In the genomic region with DNA sequence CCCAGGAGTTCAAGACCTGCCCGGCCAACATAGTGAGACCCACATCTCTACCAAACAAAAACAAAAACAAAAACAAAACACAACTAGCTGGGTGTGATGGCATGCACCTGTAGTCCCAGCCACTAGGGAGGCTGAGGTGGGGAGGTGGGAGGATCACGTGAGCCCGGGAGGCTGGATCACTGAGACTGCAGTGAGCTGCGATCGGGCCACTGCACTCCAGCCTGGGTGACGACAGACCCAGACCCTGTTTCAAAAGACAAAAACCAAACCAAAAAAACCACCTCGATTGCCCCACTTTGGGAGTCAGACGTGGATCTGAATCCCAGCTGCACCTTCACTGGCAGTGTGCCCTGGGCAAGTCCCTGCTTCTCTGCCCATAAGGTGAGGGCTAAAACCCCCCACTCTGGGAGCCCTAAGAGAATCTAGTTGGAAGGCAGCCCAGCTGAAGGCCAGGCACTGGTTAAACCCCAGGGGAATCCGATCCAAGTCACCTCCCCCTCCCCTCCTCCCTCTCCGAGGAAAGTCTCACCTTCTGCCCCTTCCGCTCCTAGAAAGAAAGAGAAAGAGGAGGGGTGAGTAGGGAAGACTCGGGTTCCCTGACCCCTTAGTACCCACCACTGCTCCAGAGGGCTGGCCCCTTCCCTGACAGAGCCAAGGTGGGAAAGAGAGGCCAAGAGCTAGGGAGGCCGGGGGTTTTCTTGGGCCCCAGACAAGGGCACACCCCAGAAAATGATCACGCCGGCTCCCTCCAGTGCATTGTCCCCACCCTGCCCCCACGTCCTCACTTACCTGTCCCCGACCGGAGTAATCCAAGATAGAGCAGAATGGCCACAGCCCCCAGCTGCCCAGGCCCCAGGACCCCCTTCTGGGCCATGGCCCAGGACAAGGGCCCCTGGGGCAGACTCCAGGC, we compare ENCODE assay signal across 9 cellular contexts. TPM values are rescaled to one million over a fixed set of nuclear protein-coding genes. Genes with fewer than 3 reads are reported as not detected.
A peak's percentile ranks its signal among the peaks of the same experiment; 100 is the strongest.
DNase-seq lines count a peak whose midpoint lies in the region; ATAC-seq and TF ChIP-seq lines count a peak whose summit lies in the region.
"Had no signal": no experiment of that assay in that cellular context is flagged by ENCODE, and none has a peak within 500 bp of the region (broad histone marks: within the 10 kb centered on the region; RNA-seq: fewer than 3 reads in every experiment).

No MANE protein-coding gene starts in this region.

- H3K4me1 Mint-ChIP-seq in type B pancreatic cell (ENCODE audit: unreplicated experiment) = peaks cover 22% of the 10 kb centered on the region
- peaks cover 0 to under 1% of the 10 kb centered on the region in 2 donors for H3K4me1 Mint-ChIP-seq in stimulated activated naive B cell treated with anti-CD40 and anti-IgM and Interleukin-4, amounts not matched to agents 10 μg/mL and 1 μg/mL and 100 μg/mL, for 72 hours
- H3K4me1 Mint-ChIP-seq: stimulated activated memory B cell treated with anti-CD40 and anti-IgM and Interleukin-4, amounts not matched to agents 10 μg/mL and 1 μg/mL and 100 μg/mL, for 72 hours had no signal

- peak overlapping the region; percentile 95 for H3K27ac Mint-ChIP-seq in type B pancreatic cell
- no peak overlapping the region for H3K27ac Mint-ChIP-seq in stimulated activated naive B cell treated with anti-CD40 and anti-IgM and Interleukin-4, amounts not matched to agents 10 μg/mL and 1 μg/mL and 100 μg/mL, for 72 hours
- H3K27ac Mint-ChIP-seq: stimulated activated memory B cell treated with anti-CD40 and anti-IgM and Interleukin-4, amounts not matched to agents 10 μg/mL and 1 μg/mL and 100 μg/mL, for 72 hours had no signal

- no peak for ATAC-seq in stimulated activated naive B cell treated with anti-CD40 and anti-IgM and Interleukin-4, amounts not matched to agents 10 μg/mL and 1 μg/mL and 100 μg/mL, for 72 hours (replicated peaks)
- ATAC-seq in HG02840 (IDR thresholded peaks at IDR 0.05; ENCODE audit: low FRiP score, unreplicated experiment) = no peak
- ATAC-seq: stimulated activated memory B cell treated with anti-CD40 and anti-IgM and Interleukin-4, amounts not matched to agents 10 μg/mL and 1 μg/mL and 100 μg/mL, for 72 hours had no signal

- peaks cover 6% of the 10 kb centered on the region for H3K27me3 Mint-ChIP-seq in type B pancreatic cell
- H3K27me3 Mint-ChIP-seq in stimulated activated naive B cell treated with anti-CD40 and anti-IgM and Interleukin-4, amounts not matched to agents 10 μg/mL and 1 μg/mL and 100 μg/mL, for 72 hours = no peaks in the 10 kb centered on the region
- H3K27me3 Mint-ChIP-seq: stimulated activated memory B cell treated with anti-CD40 and anti-IgM and Interleukin-4, amounts not matched to agents 10 μg/mL and 1 μg/mL and 100 μg/mL, for 72 hours had no signal

- peak overlapping the region; percentile 83 for H3K4me3 Mint-ChIP-seq in type B pancreatic cell
- H3K4me3 Mint-ChIP-seq in stimulated activated naive B cell treated with anti-CD40 and anti-IgM and Interleukin-4, amounts not matched to agents 10 μg/mL and 1 μg/mL and 100 μg/mL, for 72 hours = no peak overlapping the region
- H3K4me3 Mint-ChIP-seq: stimulated activated memory B cell treated with anti-CD40 and anti-IgM and Interleukin-4, amounts not matched to agents 10 μg/mL and 1 μg/mL and 100 μg/mL, for 72 hours had no signal

- peak; percentile 28 for TF ChIP-seq CTCF in type B pancreatic cell (conservative IDR thresholded peaks at IDR 0.05)

- H3K9me3 Mint-ChIP-seq in type B pancreatic cell = no peaks in the 10 kb centered on the region
- H3K9me3 Mint-ChIP-seq in stimulated activated naive B cell treated with anti-CD40 and anti-IgM and Interleukin-4, amounts not matched to agents 10 μg/mL and 1 μg/mL and 100 μg/mL, for 72 hours = no peaks in the 10 kb centered on the region
- H3K9me3 Mint-ChIP-seq: stimulated activated memory B cell treated with anti-CD40 and anti-IgM and Interleukin-4, amounts not matched to agents 10 μg/mL and 1 μg/mL and 100 μg/mL, for 72 hours had no signal

- DNase-seq in NCI-H345 (lab: John Stamatoyannopoulos, UW) (peak; percentile 21), NCI-H345 treated with DMSO at 0.1 percent for 48 hours (lab: John Stamatoyannopoulos, UW; ENCODE audit: unreplicated experiment) (no peak), SK-N-DZ (ENCODE audit: low spot score) (peak; percentile 39), kidney tubule cell (ENCODE audit: low spot score) (peak; percentile 65), type B pancreatic cell (ENCODE audit: extremely low spot score, unreplicated experiment) (no peak), A172 (ENCODE audit: low spot score) (no peak)
- no peak for DNase-seq in stimulated activated naive B cell treated with anti-CD40 and anti-IgM and Interleukin-4, amounts not matched to agents 10 μg/mL and 1 μg/mL and 100 μg/mL, for 72 hours

- peaks cover 4% of the 10 kb centered on the region for H3K36me3 Mint-ChIP-seq in type B pancreatic cell
- peaks cover 20 to 31% of the 10 kb centered on the region in 2 donors for H3K36me3 Mint-ChIP-seq in stimulated activated naive B cell treated with anti-CD40 and anti-IgM and Interleukin-4, amounts not matched to agents 10 μg/mL and 1 μg/mL and 100 μg/mL, for 72 hours

RNA-seq across cellular contexts. Expression of gene PRSS8, which starts 0.6 kb away (rescaled TPM):
- polyA plus RNA-seq in SK-N-DZ (2014; cell fraction: cytosol; rRNA removed) = 0.70 and 1.0 TPM in 2 replicates
- polyA plus RNA-seq in SK-N-DZ (2014; cell fraction: nucleus; rRNA removed) = 0.12 and 1.0 TPM in 2 replicates
- 84.7 and 205 TPM in 2 replicates for total RNA-seq in type B pancreatic cell (ENCODE audit: low replicate concordance)
- 2.9 and 4.2 TPM in 2 replicates for total RNA-seq in A172 (2014; rRNA removed; shearing (Covaris generic))

RNA-seq across cellular contexts. Expression of gene PRSS36, which starts 15.0 kb away (rescaled TPM):
- 0.22 and 0.46 TPM in 2 replicates for polyA plus RNA-seq in SK-N-DZ (2014; cell fraction: cytosol; rRNA removed)
- 0.24 and 1.3 TPM in 2 replicates for polyA plus RNA-seq in SK-N-DZ (2014; cell fraction: nucleus; rRNA removed)
- total RNA-seq in type B pancreatic cell (ENCODE audit: low replicate concordance) = 1.8 and 2.0 TPM in 2 replicates
- 0.41 and 0.55 TPM in 2 replicates for total RNA-seq in A172 (2014; rRNA removed; shearing (Covaris generic))

RNA-seq across cellular contexts. Expression of gene KAT8, which starts 17.4 kb away (rescaled TPM):
- polyA plus RNA-seq in SK-N-DZ (2014; cell fraction: cytosol; rRNA removed) = 116 and 121 TPM in 2 replicates
- 109 and 110 TPM in 2 replicates for polyA plus RNA-seq in SK-N-DZ (2014; cell fraction: nucleus; rRNA removed)
- 54.4 and 70.3 TPM in 2 replicates for total RNA-seq in type B pancreatic cell (ENCODE audit: low replicate concordance)
- 46.6 and 55.6 TPM in 2 replicates for total RNA-seq in A172 (2014; rRNA removed; shearing (Covaris generic))

RNA-seq across cellular contexts. Expression of gene BCKDK, which starts 26.7 kb away (rescaled TPM):
- polyA plus RNA-seq in SK-N-DZ (2014; cell fraction: cytosol; rRNA removed) = 24.8 and 28.5 TPM in 2 replicates
- polyA plus RNA-seq in SK-N-DZ (2014; cell fraction: nucleus; rRNA removed) = 32.7 and 47.2 TPM in 2 replicates
- 38.5 and 44.5 TPM in 2 replicates for total RNA-seq in type B pancreatic cell (ENCODE audit: low replicate concordance)
- 28.6 and 38.1 TPM in 2 replicates for total RNA-seq in A172 (2014; rRNA removed; shearing (Covaris generic))

RNA-seq across cellular contexts. Expression of gene VKORC1, which starts 40.3 kb away (rescaled TPM):
- polyA plus RNA-seq in SK-N-DZ (2014; cell fraction: cytosol; rRNA removed) = 152 and 159 TPM in 2 replicates
- polyA plus RNA-seq in SK-N-DZ (2014; cell fraction: nucleus; rRNA removed) = 119 and 126 TPM in 2 replicates
- 70.1 and 78.9 TPM in 2 replicates for total RNA-seq in type B pancreatic cell (ENCODE audit: low replicate concordance)
- 137 and 164 TPM in 2 replicates for total RNA-seq in A172 (2014; rRNA removed; shearing (Covaris generic))

Comparison
In these comparisons a context has a peak if more than half of its experiments do, and no peak if none do; other contexts are left out.
1. DNase-seq: peak in NCI-H345 (single experiment), SK-N-DZ (single experiment) and kidney tubule cell (single experiment); none in NCI-H345 treated with DMSO at 0.1 percent for 48 hours (single experiment), type B pancreatic cell (single experiment), stimulated activated naive B cell treated with anti-CD40 and anti-IgM and Interleukin-4, amounts not matched to agents 10 μg/mL and 1 μg/mL and 100 μg/mL, for 72 hours (single experiment) and A172 (single experiment).
2. RNA of gene PRSS8, which starts 0.6 kb away (total RNA-seq): 84.7 to 205 TPM in type B pancreatic cell; 2.9 to 4.2 TPM in A172; every median in the first group is over 10 times any median in the second.